ENCODE assay signal across 8 cellular contexts in the genomic region with DNA sequence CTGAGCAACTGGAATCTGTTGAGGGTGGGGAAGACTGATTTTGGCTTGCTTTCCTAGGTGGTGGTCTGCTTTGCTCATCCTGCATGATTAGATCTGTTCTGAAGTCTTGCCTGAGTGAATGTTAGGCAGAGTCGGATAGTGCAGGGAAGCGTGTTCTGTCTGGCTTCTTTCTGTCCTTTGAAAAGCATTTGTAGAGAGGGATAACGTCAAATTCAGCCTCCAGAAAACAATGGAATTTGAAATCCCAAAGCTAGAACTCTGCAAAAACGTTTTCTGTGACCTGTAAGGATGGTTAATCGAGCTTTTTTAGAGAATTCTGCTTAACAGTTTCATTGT. TPM values are rescaled to one million over a fixed set of nuclear protein-coding genes. Genes with fewer than 3 reads are reported as not detected.
DNase-seq lines count a peak whose midpoint lies in the region; TF ChIP-seq lines count a peak whose summit lies in the region.

No MANE protein-coding gene starts in this region.

- H3K4me1 Mint-ChIP-seq in dendritic cell treated with granulocyte-macrophage colony-stimulating factor and Interleukin-4, amounts not matched to agents 40 ng/mL and 50 ng/mL, for 4 days (ENCODE audit: low read depth) = peaks cover 28% of the 10 kb centered on the region

- H3K9me3 ChIP-seq in A673 (ENCODE audit: low read depth, low read length, poor library complexity, severe bottlenecking) = no peaks in the 10 kb centered on the region

- CTCF ChIA-PET in A673 (lab: Charles Lee) = no interaction called here

- H3K27ac ChIP-seq in A673 (ENCODE audit: low read depth, low read length, poor library complexity, severe bottlenecking) (peak overlapping the region; percentile 95), KMS-11 (no peak overlapping the region)

- H3K36me3 Mint-ChIP-seq in dendritic cell treated with granulocyte-macrophage colony-stimulating factor and Interleukin-4, amounts not matched to agents 40 ng/mL and 50 ng/mL, for 4 days (ENCODE audit: low read depth) = peaks cover 13% of the 10 kb centered on the region

- H3K4me2 ChIP-seq in KMS-11 = peak overlapping the region; percentile 82

- POLR2A ChIA-PET in A673 (lab: Charles Lee; ENCODE audit: low non-redundant PET) = interaction anchor here (0.5 kb wide), 1 partner anchor 13 kb away, joined by 3 read pairs; no protein-coding TSS in a partner anchor

- H3K4me3 Mint-ChIP-seq in dendritic cell treated with granulocyte-macrophage colony-stimulating factor and Interleukin-4, amounts not matched to agents 40 ng/mL and 50 ng/mL, for 4 days = peak overlapping the region; percentile 93

- peaks cover 13% of the 10 kb centered on the region; the same call in 1 of the 2 replicates for H3K79me2 ChIP-seq in KMS-11 (ENCODE audit: insufficient read depth, low read depth)

- H3K27me3 ChIP-seq in A673 (replicated peaks; ENCODE audit: insufficient read depth, low read depth, low read length, poor library complexity) (no peaks in the 10 kb centered on the region), KMS-11 (ENCODE audit: insufficient read depth, low read depth) (no peaks in the 10 kb centered on the region)

- H3K27ac Mint-ChIP-seq in dendritic cell treated with granulocyte-macrophage colony-stimulating factor and Interleukin-4, amounts not matched to agents 40 ng/mL and 50 ng/mL, for 4 days = peak overlapping the region; percentile 86

- peak overlapping the region; percentile 84; the same call in 1 of the 2 replicates for H2AFZ ChIP-seq in KMS-11 (ENCODE audit: low read depth)

- no peaks in the 10 kb centered on the region for H3K9me3 Mint-ChIP-seq in dendritic cell treated with granulocyte-macrophage colony-stimulating factor and Interleukin-4, amounts not matched to agents 40 ng/mL and 50 ng/mL, for 4 days

- TF ChIP-seq CTCF in A673 (conservative IDR thresholded peaks at IDR 0.05; ENCODE audit: low read depth, low read length) (no peak; the same call in 1 of the 2 replicates), KMS-11 (conservative IDR thresholded peaks at IDR 0.05; ENCODE audit: low read depth, low read length) (no peak)

- peaks cover 7% of the 10 kb centered on the region for H3K27me3 Mint-ChIP-seq in dendritic cell treated with granulocyte-macrophage colony-stimulating factor and Interleukin-4, amounts not matched to agents 40 ng/mL and 50 ng/mL, for 4 days

- DNase-seq in A673 (ENCODE audit: low spot score) (no peak), myocyte (ENCODE audit: low read depth) (peak; percentile 4), NCI-H748 treated with DMSO at 0.1 percent for 48 hours (lab: John Stamatoyannopoulos, UW) (no peak), SW480 (ENCODE audit: low spot score) (no peak), epidermal melanocyte (ENCODE audit: insufficient read length, low spot score) (no peak), NCI-H524 (lab: John Stamatoyannopoulos, UW) (no peak)

- BruUV-seq in A673 (replicated peaks; lab: Mats Ljungman, UMichigan) = no TSS peak

- intact Hi-C loops in A673 (cut with micrococcal nuclease; ENCODE audit: unreplicated experiment) = loop anchor here (5.0 to 10.0 kb wide), 3 partner anchors 80 to 230 kb away; no protein-coding TSS in a partner anchor
- intact Hi-C loops in dendritic cell treated with granulocyte-macrophage colony-stimulating factor and Interleukin-4, amounts not matched to agents 40 ng/mL and 50 ng/mL, for 4 days (cut with micrococcal nuclease) = loop anchor here (2.0 to 10.0 kb wide), 2 partner anchors 31 to 253 kb away; partner anchors contain the start of gene KIF23

- peaks cover 38% of the 10 kb centered on the region for H3K4me1 ChIP-seq in A673 (ENCODE audit: insufficient read depth, low read length, poor library complexity, severe bottlenecking)
- peaks cover 9% of the 10 kb centered on the region for H3K4me1 ChIP-seq in KMS-11 (ENCODE audit: low read depth, poor library complexity, severe bottlenecking)

- H3K4me3 ChIP-seq in A673 (ENCODE audit: low read depth, low read length, poor library complexity, severe bottlenecking) (peak overlapping the region; percentile 96), KMS-11 (IDR thresholded peaks at IDR 0.05; ENCODE audit: insufficient read depth, low read depth, low read length) (no peak overlapping the region)

- H3K9ac ChIP-seq in KMS-11 = peak overlapping the region; percentile 76; the same call in 1 of the 2 replicates

- H3K36me3 ChIP-seq in A673 (ENCODE audit: insufficient read depth, low read length, poor library complexity, severe bottlenecking) = no peaks in the 10 kb centered on the region
- H3K36me3 ChIP-seq in KMS-11 (ENCODE audit: insufficient read depth) = no peaks in the 10 kb centered on the region

- no peaks in the 10 kb centered on the region; the same call in 1 of the 2 replicates for H4K20me1 ChIP-seq in KMS-11 (ENCODE audit: insufficient read depth)

RNA-seq across cellular contexts. Expression of gene GLCE, which starts 1.4 kb away (rescaled TPM):
- total RNA-seq in A673 (2021) = 41.9 and 44.6 TPM in 2 replicates
- total RNA-seq in myocyte = 13.4 and 16.5 TPM in 2 replicates
- polyA plus RNA-seq in myocyte (2012) = 5.0 TPM
